Comparison of ENCODE assay signal across 19 cellular contexts in the genomic region with DNA sequence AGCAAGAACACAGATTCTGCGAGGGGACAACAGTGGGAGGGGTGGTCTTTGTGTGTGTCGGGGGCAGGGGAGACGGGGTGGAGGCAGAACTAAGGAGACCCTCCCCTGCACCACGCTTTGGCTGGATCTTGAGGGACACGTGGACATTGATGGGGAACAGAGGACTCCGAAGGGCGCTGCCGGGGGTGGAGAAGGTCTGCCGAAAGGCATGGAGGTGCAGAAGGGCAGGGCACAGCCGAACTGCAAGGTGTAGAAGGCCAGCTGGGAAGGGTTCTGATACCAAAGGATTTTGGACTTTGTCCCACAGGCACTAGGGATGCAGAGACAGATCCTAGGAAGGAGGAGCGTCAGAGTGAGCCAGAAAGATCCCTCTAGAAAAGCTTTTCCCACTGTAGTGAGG.
DNase-seq lines count a peak whose midpoint lies in the region; ATAC-seq and TF ChIP-seq lines count a peak whose summit lies in the region.
"Had no signal": no experiment of that assay in that cellular context is flagged by ENCODE, and none has a peak within 500 bp of the region (broad histone marks: within the 10 kb centered on the region; RNA-seq: fewer than 3 reads in every experiment).

No MANE protein-coding gene starts in this region.

- intact Hi-C loops in cardiac septum (cut with DNase I) (no loop called here), left ventricle myocardium superior (cut with micrococcal nuclease) (no loop called here), right lobe of liver (cut with DNase I) (no loop called here), sciatic nerve (cut with DNase I) (no loop called here)

- no peaks in the 10 kb centered on the region for H3K36me3 ChIP-seq in right lobe of liver
- H3K36me3 ChIP-seq: BE2C, HAP-1 had no signal

- H3K4me3 ChIP-seq in right lobe of liver: no peak overlapping the region
- H3K4me3 ChIP-seq: GM12878, GM23248, HAP-1 had no signal

- H3K27ac ChIP-seq in right lobe of liver: peak overlapping the region; percentile 60 to 92 (median 85)
- H3K27ac ChIP-seq: GM23248 had no signal

- TF ChIP-seq CTCF in right lobe of liver (IDR thresholded peaks at IDR 0.05): no peak

- no peaks in the 10 kb centered on the region for H3K27me3 ChIP-seq in right lobe of liver
- H3K27me3 ChIP-seq: BE2C had no signal

- peak; percentile 65 for DNase-seq in cardiac septum (ENCODE audit: low spot score)
- no peak for DNase-seq in left ventricle myocardium superior
- DNase-seq in right lobe of liver: no peak
- DNase-seq in sciatic nerve (ENCODE audit: low spot score): peak; percentile 45
- DNase-seq in T1000 (lab: John Stamatoyannopoulos, UW): no peak
- DNase-seq: ACHN; BE2C; C1 segment of cervical spinal cord; CD4-positive, CD25-positive, alpha-beta regulatory T cell; CD8-positive, alpha-beta memory T cell; COR-L47; DMS 273 treated with DMSO at 0.1 percent for 48 hours; DMS53; DND-41; EL; GM23248 had no signal

- TF ChIP-seq POLR2A in right lobe of liver (IDR thresholded peaks at IDR 0.05): no peak

- no peaks in the 10 kb centered on the region for H3K9me3 ChIP-seq in right lobe of liver
- H3K9me3 ChIP-seq: BE2C, HAP-1 had no signal

- WGBS in right lobe of liver (ENCODE audit: insufficient coverage, low coverage, low lambda C conversion rate, missing lambda C conversion rate): 79% methylated on average over 10 of the region's 11 CpGs

- ATAC-seq in left ventricle myocardium superior (no peak), right lobe of liver (peak in 1 of 4 donors; percentile 0), sciatic nerve (no peak), GM21367 (IDR thresholded peaks at IDR 0.05; ENCODE audit: unreplicated experiment) (no peak)
- ATAC-seq: GM12878 had no signal

- peaks cover 0 to 61% (median 27%) of the 10 kb centered on the region in 4 donors for H3K4me1 ChIP-seq in right lobe of liver
- H3K4me1 ChIP-seq: BE2C, HAP-1 had no signal

Comparison
In these comparisons a context has a peak if more than half of its experiments do, and no peak if none do; other contexts are left out.
1. DNase-seq: peak in cardiac septum (single experiment) and sciatic nerve (single experiment); none in left ventricle myocardium superior (single experiment), right lobe of liver (0 of 3) and T1000 (single experiment).